Comparison of ENCODE assay signal across 8 cellular contexts in genomic region chr6:7727951-7728854, GRCh38. TPM values are rescaled to one million over a fixed set of nuclear protein-coding genes. Genes with fewer than 3 reads are reported as not detected.
DNase-seq lines count a peak whose midpoint lies in the region; ATAC-seq lines count a peak whose summit lies in the region.

No MANE protein-coding gene starts in this region.

- no peaks in the 10 kb centered on the region for H3K9me3 Mint-ChIP-seq in activated CD4-positive, alpha-beta T cell treated with anti-CD3 and anti-CD28 coated beads for 36 hours (ENCODE audit: low read depth)
- no peaks in the 10 kb centered on the region for H3K9me3 Mint-ChIP-seq in stimulated activated naive CD8-positive, alpha-beta T cell treated with anti-CD3 and anti-CD28 coated beads, Interleukin-15, amount 100 ng/mL, for 72 hours

- H3K36me3 Mint-ChIP-seq in activated CD4-positive, alpha-beta T cell treated with anti-CD3 and anti-CD28 coated beads for 36 hours (ENCODE audit: low read depth): no peaks in the 10 kb centered on the region

- DNase-seq in activated CD4-positive, alpha-beta T cell treated with anti-CD3 and anti-CD28 coated beads for 36 hours: peak; percentile 55
- no peak for DNase-seq in activated CD4-positive, alpha-beta T cell treated with anti-CD3 and anti-CD28 coated beads for 4 hours
- DNase-seq in NCI-H69 (lab: John Stamatoyannopoulos, UW) (peak; percentile 77), cerebellum (ENCODE audit: low spot score) (peak; percentile 26), left kidney (ENCODE audit: low read depth, low spot score) (peak; percentile 58)
- DNase-seq in stimulated activated naive CD8-positive, alpha-beta T cell treated with anti-CD3 and anti-CD28 coated beads, Interleukin-15, amount 100 ng/mL, for 72 hours: peak; percentile 12 to 18
- no peak for DNase-seq in NK-92 treated with Interleukin-12 subunit alpha and Interleukin-12 subunit beta, amount 100 ng/mL, for 24 hours (lab: John Stamatoyannopoulos, UW)

- ATAC-seq in activated CD4-positive, alpha-beta T cell treated with anti-CD3 and anti-CD28 coated beads for 36 hours: peak; percentile 47
- peak; percentile 27 for ATAC-seq in stimulated activated naive CD8-positive, alpha-beta T cell treated with anti-CD3 and anti-CD28 coated beads, Interleukin-15, amount 100 ng/mL, for 72 hours
- no peak for ATAC-seq in HG03196 (IDR thresholded peaks at IDR 0.05; ENCODE audit: unreplicated experiment)

- peaks cover 64% of the 10 kb centered on the region for H3K27me3 Mint-ChIP-seq in activated CD4-positive, alpha-beta T cell treated with anti-CD3 and anti-CD28 coated beads for 36 hours
- H3K27me3 Mint-ChIP-seq in stimulated activated naive CD8-positive, alpha-beta T cell treated with anti-CD3 and anti-CD28 coated beads, Interleukin-15, amount 100 ng/mL, for 72 hours: peaks cover 99% of the 10 kb centered on the region

- POLR2A ChIA-PET in activated CD4-positive, alpha-beta T cell treated with anti-CD3 and anti-CD28 coated beads for 36 hours (lab: Charles Lee): no interaction called here

- peak overlapping the region; percentile 60 for H3K4me3 Mint-ChIP-seq in activated CD4-positive, alpha-beta T cell treated with anti-CD3 and anti-CD28 coated beads for 36 hours
- H3K4me3 Mint-ChIP-seq in stimulated activated naive CD8-positive, alpha-beta T cell treated with anti-CD3 and anti-CD28 coated beads, Interleukin-15, amount 100 ng/mL, for 72 hours: peak overlapping the region; percentile 61 to 76

- CTCF ChIA-PET in activated CD4-positive, alpha-beta T cell treated with anti-CD3 and anti-CD28 coated beads for 36 hours (lab: Charles Lee): interaction anchor here (0.5 to 1.2 kb wide), 5 partner anchors 9 to 491 kb away, joined by 3 read pairs; no protein-coding TSS in a partner anchor

- H3K27ac Mint-ChIP-seq in activated CD4-positive, alpha-beta T cell treated with anti-CD3 and anti-CD28 coated beads for 36 hours: no peak overlapping the region
- H3K27ac Mint-ChIP-seq in stimulated activated naive CD8-positive, alpha-beta T cell treated with anti-CD3 and anti-CD28 coated beads, Interleukin-15, amount 100 ng/mL, for 72 hours: no peak overlapping the region

- intact Hi-C loops in activated CD4-positive, alpha-beta T cell treated with anti-CD3 and anti-CD28 coated beads for 36 hours (cut with DNase I, micrococcal nuclease): loop anchor here (2.0 to 5.0 kb wide), 3 partner anchors 184 to 375 kb away; partner anchors contain the start of genes DSP (in 2 of the 2), EEF1E1 (in 1 of the 2) and TXNDC5 (in 1 of the 2)

- H3K4me1 Mint-ChIP-seq in activated CD4-positive, alpha-beta T cell treated with anti-CD3 and anti-CD28 coated beads for 36 hours: peaks cover 16% of the 10 kb centered on the region
- H3K4me1 Mint-ChIP-seq in stimulated activated naive CD8-positive, alpha-beta T cell treated with anti-CD3 and anti-CD28 coated beads, Interleukin-15, amount 100 ng/mL, for 72 hours: peaks cover 34% of the 10 kb centered on the region

RNA-seq across cellular contexts. Expression of gene BMP6, which starts 2.3 kb away (rescaled TPM):
- total RNA-seq in activated CD4-positive, alpha-beta T cell treated with anti-CD3 and anti-CD28 coated beads for 36 hours: under 1 TPM; 0.14 to 0.27 TPM
- total RNA-seq in cerebellum: 8.3 TPM

Comparison
In these comparisons a context has a peak if more than half of its experiments do, and no peak if none do; other contexts are left out.
1. DNase-seq: peak in activated CD4-positive, alpha-beta T cell treated with anti-CD3 and anti-CD28 coated beads for 36 hours (single experiment), NCI-H69 (single experiment), cerebellum (single experiment), left kidney (single experiment) and stimulated activated naive CD8-positive, alpha-beta T cell treated with anti-CD3 and anti-CD28 coated beads, Interleukin-15, amount 100 ng/mL, for 72 hours (2 of 2); none in activated CD4-positive, alpha-beta T cell treated with anti-CD3 and anti-CD28 coated beads for 4 hours (0 of 2) and NK-92 treated with Interleukin-12 subunit alpha and Interleukin-12 subunit beta, amount 100 ng/mL, for 24 hours (single experiment).